ENCODE assay signal across 13 cellular contexts in genomic region chr4:102196221-102196620, GRCh38.
DNase-seq lines count a peak whose midpoint lies in the region; ATAC-seq and TF ChIP-seq lines count a peak whose summit lies in the region.
"Had no signal": no experiment of that assay in that cellular context is flagged by ENCODE, and none has a peak within 500 bp of the region (broad histone marks: within the 10 kb centered on the region; RNA-seq: fewer than 3 reads in every experiment).

No MANE protein-coding gene starts in this region.

- H3K36me3 Mint-ChIP-seq in endothelial cell (ENCODE audit: low read depth, unreplicated experiment) = no peaks in the 10 kb centered on the region

- H3K4me3 Mint-ChIP-seq in endothelial cell (ENCODE audit: unreplicated experiment) = no peak overlapping the region
- H3K4me3 Mint-ChIP-seq: activated naive CD8-positive, alpha-beta T cell treated with anti-CD3 and anti-CD28 coated beads, Interleukin-2, amount 50 U/mL, for 24 hours; effector memory CD8-positive, alpha-beta T cell had no signal

- TF ChIP-seq CTCF in HFF-Myc (IDR thresholded peaks at IDR 0.05; ENCODE audit: low read depth, low read length, missing control alignments) (no peak), fibroblast of pulmonary artery (IDR thresholded peaks at IDR 0.05; ENCODE audit: low read length, missing control alignments) (no peak), endothelial cell (IDR thresholded peaks at IDR 0.05; ENCODE audit: unreplicated experiment) (no peak)

- H3K9me3 Mint-ChIP-seq in endothelial cell (ENCODE audit: unreplicated experiment) = no peaks in the 10 kb centered on the region
- H3K9me3 Mint-ChIP-seq: activated naive CD8-positive, alpha-beta T cell treated with anti-CD3 and anti-CD28 coated beads, Interleukin-2, amount 50 U/mL, for 24 hours; effector memory CD8-positive, alpha-beta T cell had no signal

- peak; percentile 65; the same call in 2 of the 3 replicates for ATAC-seq in SK-N-SH treated with all-trans-retinoic acid at 6 μM for 48 hours
- no peak for ATAC-seq in GM21717 (IDR thresholded peaks at IDR 0.05; ENCODE audit: unreplicated experiment)
- ATAC-seq in GM19351 (IDR thresholded peaks at IDR 0.05; ENCODE audit: unreplicated experiment) = no peak
- ATAC-seq: activated naive CD8-positive, alpha-beta T cell treated with anti-CD3 and anti-CD28 coated beads, Interleukin-2, amount 50 U/mL, for 24 hours; effector memory CD8-positive, alpha-beta T cell had no signal

- H3K27ac Mint-ChIP-seq in endothelial cell (ENCODE audit: unreplicated experiment) = no peak overlapping the region
- H3K27ac Mint-ChIP-seq: activated naive CD8-positive, alpha-beta T cell treated with anti-CD3 and anti-CD28 coated beads, Interleukin-2, amount 50 U/mL, for 24 hours; effector memory CD8-positive, alpha-beta T cell had no signal

- H3K4me1 Mint-ChIP-seq in endothelial cell (ENCODE audit: unreplicated experiment) = no peaks in the 10 kb centered on the region

- peak; percentile 32 for DNase-seq in AG08395 (ENCODE audit: low spot score)
- DNase-seq in HFF-Myc (ENCODE audit: extremely low read depth, low read depth) = peak; percentile 9
- DNase-seq in fibroblast of pulmonary artery (ENCODE audit: low read depth) = peak; percentile 61
- DNase-seq in DMS79 treated with DMSO at 0.1 percent for 48 hours (lab: John Stamatoyannopoulos, UW) = no peak
- DNase-seq in endothelial cell (ENCODE audit: low spot score) = no peak
- DNase-seq: activated naive CD8-positive, alpha-beta T cell treated with anti-CD3 and anti-CD28 coated beads, Interleukin-2, amount 50 U/mL, for 24 hours; DMS79; effector memory CD8-positive, alpha-beta T cell; Peyer's patch; T1000 had no signal

- H3K4me3 ChIP-seq in HFF-Myc (replicated peaks; ENCODE audit: low read depth, low read length) (no peak overlapping the region), fibroblast of pulmonary artery (replicated peaks; ENCODE audit: low read depth, low read length) (no peak overlapping the region)
- H3K4me3 ChIP-seq: Peyer's patch had no signal

- H3K27me3 Mint-ChIP-seq in endothelial cell (ENCODE audit: unreplicated experiment) = no peaks in the 10 kb centered on the region
- H3K27me3 Mint-ChIP-seq: activated naive CD8-positive, alpha-beta T cell treated with anti-CD3 and anti-CD28 coated beads, Interleukin-2, amount 50 U/mL, for 24 hours had no signal

TF ChIP-seq in SK-N-SH treated with all-trans-retinoic acid at 6 μM for 48 hours, 23 proteins besides CTCF, POLR2A, EP300 and RAD21:
- TF ChIP-seq ZC3H10 (CRISPR knock-in tag; IDR thresholded peaks at IDR 0.05) (no peak), TCF4 (CRISPR knock-in tag; IDR thresholded peaks at IDR 0.05; ENCODE audit: borderline replicate concordance) (no peak), CREB5 (CRISPR knock-in tag; IDR thresholded peaks at IDR 0.05; ENCODE audit: low read depth) (no peak), TSHZ2 (CRISPR knock-in tag; IDR thresholded peaks at IDR 0.05) (no peak), GLIS3 (CRISPR knock-in tag; IDR thresholded peaks at IDR 0.05) (no peak), OSR1 (CRISPR knock-in tag; IDR thresholded peaks at IDR 0.05) (no peak), ZFP30 (CRISPR knock-in tag; IDR thresholded peaks at IDR 0.05) (no peak), ZNF70 (CRISPR knock-in tag; IDR thresholded peaks at IDR 0.05) (no peak), POU6F1 (CRISPR knock-in tag; IDR thresholded peaks at IDR 0.05; ENCODE audit: borderline replicate concordance, low read depth) (no peak)

Comparison
In these comparisons a context has a peak if more than half of its experiments do, and no peak if none do; other contexts are left out.
1. DNase-seq: peak in AG08395 (single experiment), HFF-Myc (single experiment) and fibroblast of pulmonary artery (single experiment); none in DMS79 treated with DMSO at 0.1 percent for 48 hours (single experiment) and endothelial cell (single experiment).